In the genomic region with DNA sequence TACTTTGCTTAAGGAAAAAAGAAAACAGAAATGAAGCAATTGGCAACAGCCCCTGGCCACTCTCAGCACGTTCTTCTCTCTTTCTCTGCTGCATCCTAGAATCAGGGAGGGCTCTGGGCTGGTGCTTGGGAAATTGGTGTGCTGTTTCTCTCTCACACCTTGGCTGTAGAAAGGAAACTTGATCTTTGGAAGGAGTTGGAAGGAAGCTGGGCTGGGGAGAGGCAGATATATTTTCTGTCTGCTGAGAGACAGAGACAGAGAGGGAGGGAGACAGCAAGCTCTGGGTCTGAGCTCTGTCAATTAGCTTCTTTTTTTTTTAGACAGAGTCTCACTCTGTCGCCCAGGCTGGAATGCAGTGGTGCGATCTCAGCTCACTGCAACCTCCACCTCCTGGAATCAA, we compare ENCODE assay signal across 18 cellular contexts. TPM values are rescaled to one million over a fixed set of nuclear protein-coding genes. Genes with fewer than 3 reads are reported as not detected.
DNase-seq lines count a peak whose midpoint lies in the region; ATAC-seq and TF ChIP-seq lines count a peak whose summit lies in the region.
"Had no signal": no experiment of that assay in that cellular context is flagged by ENCODE, and none has a peak within 500 bp of the region (broad histone marks: within the 10 kb centered on the region; RNA-seq: fewer than 3 reads in every experiment).

No MANE protein-coding gene starts in this region.

- H3K9me3 Mint-ChIP-seq in WTC11 (peaks cover 4% of the 10 kb centered on the region; the same call in 1 of the 2 replicates), nephron progenitor cell (no peaks in the 10 kb centered on the region)

- no peak overlapping the region for H3K4me3 ChIP-seq in A673 (ENCODE audit: low read depth, low read length, poor library complexity, severe bottlenecking)
- no peak overlapping the region for H3K4me3 ChIP-seq in esophagus squamous epithelium

- H3K9me3 ChIP-seq in A673 (ENCODE audit: low read depth, low read length, poor library complexity, severe bottlenecking) (no peaks in the 10 kb centered on the region), esophagus squamous epithelium (no peaks in the 10 kb centered on the region)

- BruUV-seq in A673 (replicated peaks; lab: Mats Ljungman, UMichigan): TSS peak; percentile 88

- intact Hi-C loops in A673 (cut with micrococcal nuclease; ENCODE audit: unreplicated experiment): no loop called here
- intact Hi-C loops in esophagus squamous epithelium (cut with DNase I): no loop called here

- ATAC-seq in WTC11 (no peak), GM18909 (IDR thresholded peaks at IDR 0.05; ENCODE audit: poor library complexity, unreplicated experiment) (no peak)
- ATAC-seq: Panc1, SK-N-SH treated with all-trans-retinoic acid at 6 μM for 48 hours had no signal

- POLR2A ChIA-PET in A673 (lab: Charles Lee; ENCODE audit: low non-redundant PET): no interaction called here
- POLR2A ChIA-PET in WTC11 (lab: Charles Lee): no interaction called here

- H3K4me3 Mint-ChIP-seq in WTC11 (no peak overlapping the region), nephron progenitor cell (peak overlapping the region; percentile 29)

- peak overlapping the region; percentile 30; the same call in 1 of the 2 replicates for H3K27ac Mint-ChIP-seq in WTC11
- peak overlapping the region; percentile 83 for H3K27ac Mint-ChIP-seq in nephron progenitor cell

- WGBS in esophagus squamous epithelium, 2 donors: 51 to 55% methylated on average over 3 of the region's 3 CpGs

- peaks cover 7% of the 10 kb centered on the region for H3K36me3 ChIP-seq in A673 (ENCODE audit: insufficient read depth, low read length, poor library complexity, severe bottlenecking)
- H3K36me3 ChIP-seq in esophagus squamous epithelium: no peaks in the 10 kb centered on the region

- H3K27me3 Mint-ChIP-seq in WTC11 (ENCODE audit: low read depth) (no peaks in the 10 kb centered on the region), nephron progenitor cell (ENCODE audit: low read depth, poor library complexity) (peaks cover 31% of the 10 kb centered on the region)

- H3K36me3 Mint-ChIP-seq in WTC11 (no peaks in the 10 kb centered on the region), nephron progenitor cell (ENCODE audit: low read depth) (no peaks in the 10 kb centered on the region)
- H3K36me3 Mint-ChIP-seq: CD14-positive monocyte had no signal

- no peak for TF ChIP-seq POLR2A in esophagus squamous epithelium (IDR thresholded peaks at IDR 0.05)

- DNase-seq in A673 (ENCODE audit: low spot score) (no peak), NCI-H2107 treated with DMSO at 0.1 percent for 48 hours (lab: John Stamatoyannopoulos, UW; ENCODE audit: unreplicated experiment) (peak; percentile 38), WTC11 (ENCODE audit: low spot score) (no peak), nephron progenitor cell (no peak), NCI-H446 treated with DMSO at 0.1 percent for 48 hours (lab: John Stamatoyannopoulos, UW) (no peak), esophagus squamous epithelium (lab: John Stamatoyannopoulos, UW) (no peak), NCI-H524 treated with DMSO at 0.1 percent for 48 hours (lab: John Stamatoyannopoulos, UW) (no peak)
- DNase-seq: 8988T, EL, GF-D8, NCI-H1930, NCI-H510A, NCI-H774 had no signal

- H3K4me1 Mint-ChIP-seq in WTC11 (peaks cover 25% of the 10 kb centered on the region), nephron progenitor cell (peaks cover 52% of the 10 kb centered on the region)

- TF ChIP-seq CTCF in A673 (conservative IDR thresholded peaks at IDR 0.05; ENCODE audit: low read depth, low read length) (no peak), WTC11 (IDR thresholded peaks at IDR 0.05) (no peak), nephron progenitor cell (IDR thresholded peaks at IDR 0.05) (no peak), esophagus squamous epithelium (IDR thresholded peaks at IDR 0.05) (no peak)

- H3K27me3 ChIP-seq in A673 (replicated peaks; ENCODE audit: insufficient read depth, low read depth, low read length, poor library complexity): no peaks in the 10 kb centered on the region
- peaks cover 0 to 78% (median 0%) of the 10 kb centered on the region in 4 donors for H3K27me3 ChIP-seq in esophagus squamous epithelium

- H3K4me1 ChIP-seq in A673 (ENCODE audit: insufficient read depth, low read length, poor library complexity, severe bottlenecking) (peaks cover 66% of the 10 kb centered on the region), esophagus squamous epithelium (peaks cover 0 to 22% (median 0%) of the 10 kb centered on the region in 3 donors)

- CTCF ChIA-PET in A673 (lab: Charles Lee) (no interaction called here), WTC11 (lab: Charles Lee) (interaction anchor here (1.4 kb wide), 3 partner anchors 54 to 503 kb away, joined by 3 to 4 read pairs (median 4); no protein-coding TSS in a partner anchor)

- peak overlapping the region; percentile 66 for H3K27ac ChIP-seq in A673 (ENCODE audit: low read depth, low read length, poor library complexity, severe bottlenecking)
- H3K27ac ChIP-seq in esophagus squamous epithelium: no peak overlapping the region

TF ChIP-seq in WTC11, 78 proteins besides CTCF, POLR2A, EP300 and RAD21:
- TF ChIP-seq, protein P1, sequence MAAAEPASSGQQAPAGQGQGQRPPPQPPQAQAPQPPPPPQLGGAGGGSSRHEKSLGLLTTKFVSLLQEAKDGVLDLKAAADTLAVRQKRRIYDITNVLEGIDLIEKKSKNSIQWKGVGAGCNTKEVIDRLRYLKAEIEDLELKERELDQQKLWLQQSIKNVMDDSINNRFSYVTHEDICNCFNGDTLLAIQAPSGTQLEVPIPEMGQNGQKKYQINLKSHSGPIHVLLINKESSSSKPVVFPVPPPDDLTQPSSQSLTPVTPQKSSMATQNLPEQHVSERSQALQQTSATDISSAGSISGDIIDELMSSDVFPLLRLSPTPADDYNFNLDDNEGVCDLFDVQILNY (CRISPR knock-in tag; IDR thresholded peaks at IDR 0.05): no peak
- TF ChIP-seq ZMAT4 (CRISPR knock-in tag; IDR thresholded peaks at IDR 0.05): no peak
- TF ChIP-seq ZNF219 (CRISPR knock-in tag; IDR thresholded peaks at IDR 0.05; ENCODE audit: borderline replicate concordance): no peak
- TF ChIP-seq, protein P2, sequence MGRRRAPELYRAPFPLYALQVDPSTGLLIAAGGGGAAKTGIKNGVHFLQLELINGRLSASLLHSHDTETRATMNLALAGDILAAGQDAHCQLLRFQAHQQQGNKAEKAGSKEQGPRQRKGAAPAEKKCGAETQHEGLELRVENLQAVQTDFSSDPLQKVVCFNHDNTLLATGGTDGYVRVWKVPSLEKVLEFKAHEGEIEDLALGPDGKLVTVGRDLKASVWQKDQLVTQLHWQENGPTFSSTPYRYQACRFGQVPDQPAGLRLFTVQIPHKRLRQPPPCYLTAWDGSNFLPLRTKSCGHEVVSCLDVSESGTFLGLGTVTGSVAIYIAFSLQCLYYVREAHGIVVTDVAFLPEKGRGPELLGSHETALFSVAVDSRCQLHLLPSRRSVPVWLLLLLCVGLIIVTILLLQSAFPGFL (CRISPR knock-in tag; IDR thresholded peaks at IDR 0.05; ENCODE audit: borderline replicate concordance): no peak
- TF ChIP-seq TEAD4 (CRISPR knock-in tag; IDR thresholded peaks at IDR 0.05): no peak
- no peak for TF ChIP-seq RELA (CRISPR knock-in tag; IDR thresholded peaks at IDR 0.05; ENCODE audit: borderline replicate concordance)
- no peak for TF ChIP-seq NFATC4 (CRISPR knock-in tag; IDR thresholded peaks at IDR 0.05)
- TF ChIP-seq ZNF396 (CRISPR knock-in tag; IDR thresholded peaks at IDR 0.05; ENCODE audit: borderline replicate concordance): no peak
- no peak for TF ChIP-seq FOXK1 (CRISPR knock-in tag; IDR thresholded peaks at IDR 0.05)
- no peak for TF ChIP-seq NR1H2 (CRISPR knock-in tag; IDR thresholded peaks at IDR 0.05)
- no peak for TF ChIP-seq CREB1 (CRISPR knock-in tag; IDR thresholded peaks at IDR 0.05)

RNA-seq across cellular contexts. Expression of gene NOS1, which starts 27.3 kb away (rescaled TPM):
- 18.0 and 25.2 TPM in 2 replicates for total RNA-seq in A673 (2021)
- 4.0 to 4.8 TPM (median 4.5 TPM) in 3 replicates for total RNA-seq in WTC11 (2021)
- total RNA-seq in esophagus squamous epithelium: 1 to 10 TPM in 3 of 4 donors, under 1 TPM in 1; 0.49 to 1.9 (median 1.5) TPM
- total RNA-seq: MCF 10A had no signal
